In the genomic region with DNA sequence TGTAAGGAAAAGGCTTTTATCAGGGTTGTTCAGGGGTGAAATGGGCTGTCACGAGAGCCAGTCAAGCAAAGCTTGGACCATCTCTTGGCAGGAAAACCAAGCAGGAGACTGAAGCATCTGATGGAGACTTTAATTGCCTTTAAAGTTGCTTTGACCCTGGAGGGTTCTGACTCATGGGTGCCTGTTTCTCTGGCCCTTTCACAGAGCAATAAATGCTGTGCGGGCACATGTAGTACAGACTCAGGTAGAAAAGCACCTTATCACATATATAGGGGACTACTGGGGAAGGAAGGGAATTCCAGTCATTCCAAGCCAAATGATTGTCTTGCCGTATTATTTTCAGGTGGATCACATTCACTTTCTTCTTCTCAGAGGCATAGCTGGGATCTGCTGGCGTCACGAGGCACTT, we compare ENCODE assay signal across 1 cellular context.
TF ChIP-seq lines count a peak whose summit lies in the region.

No MANE protein-coding gene starts in this region.

TF ChIP-seq in GM23338, 12 proteins besides CTCF, POLR2A, EP300 and RAD21 (continued from another document):
- TF ChIP-seq, protein P1, sequence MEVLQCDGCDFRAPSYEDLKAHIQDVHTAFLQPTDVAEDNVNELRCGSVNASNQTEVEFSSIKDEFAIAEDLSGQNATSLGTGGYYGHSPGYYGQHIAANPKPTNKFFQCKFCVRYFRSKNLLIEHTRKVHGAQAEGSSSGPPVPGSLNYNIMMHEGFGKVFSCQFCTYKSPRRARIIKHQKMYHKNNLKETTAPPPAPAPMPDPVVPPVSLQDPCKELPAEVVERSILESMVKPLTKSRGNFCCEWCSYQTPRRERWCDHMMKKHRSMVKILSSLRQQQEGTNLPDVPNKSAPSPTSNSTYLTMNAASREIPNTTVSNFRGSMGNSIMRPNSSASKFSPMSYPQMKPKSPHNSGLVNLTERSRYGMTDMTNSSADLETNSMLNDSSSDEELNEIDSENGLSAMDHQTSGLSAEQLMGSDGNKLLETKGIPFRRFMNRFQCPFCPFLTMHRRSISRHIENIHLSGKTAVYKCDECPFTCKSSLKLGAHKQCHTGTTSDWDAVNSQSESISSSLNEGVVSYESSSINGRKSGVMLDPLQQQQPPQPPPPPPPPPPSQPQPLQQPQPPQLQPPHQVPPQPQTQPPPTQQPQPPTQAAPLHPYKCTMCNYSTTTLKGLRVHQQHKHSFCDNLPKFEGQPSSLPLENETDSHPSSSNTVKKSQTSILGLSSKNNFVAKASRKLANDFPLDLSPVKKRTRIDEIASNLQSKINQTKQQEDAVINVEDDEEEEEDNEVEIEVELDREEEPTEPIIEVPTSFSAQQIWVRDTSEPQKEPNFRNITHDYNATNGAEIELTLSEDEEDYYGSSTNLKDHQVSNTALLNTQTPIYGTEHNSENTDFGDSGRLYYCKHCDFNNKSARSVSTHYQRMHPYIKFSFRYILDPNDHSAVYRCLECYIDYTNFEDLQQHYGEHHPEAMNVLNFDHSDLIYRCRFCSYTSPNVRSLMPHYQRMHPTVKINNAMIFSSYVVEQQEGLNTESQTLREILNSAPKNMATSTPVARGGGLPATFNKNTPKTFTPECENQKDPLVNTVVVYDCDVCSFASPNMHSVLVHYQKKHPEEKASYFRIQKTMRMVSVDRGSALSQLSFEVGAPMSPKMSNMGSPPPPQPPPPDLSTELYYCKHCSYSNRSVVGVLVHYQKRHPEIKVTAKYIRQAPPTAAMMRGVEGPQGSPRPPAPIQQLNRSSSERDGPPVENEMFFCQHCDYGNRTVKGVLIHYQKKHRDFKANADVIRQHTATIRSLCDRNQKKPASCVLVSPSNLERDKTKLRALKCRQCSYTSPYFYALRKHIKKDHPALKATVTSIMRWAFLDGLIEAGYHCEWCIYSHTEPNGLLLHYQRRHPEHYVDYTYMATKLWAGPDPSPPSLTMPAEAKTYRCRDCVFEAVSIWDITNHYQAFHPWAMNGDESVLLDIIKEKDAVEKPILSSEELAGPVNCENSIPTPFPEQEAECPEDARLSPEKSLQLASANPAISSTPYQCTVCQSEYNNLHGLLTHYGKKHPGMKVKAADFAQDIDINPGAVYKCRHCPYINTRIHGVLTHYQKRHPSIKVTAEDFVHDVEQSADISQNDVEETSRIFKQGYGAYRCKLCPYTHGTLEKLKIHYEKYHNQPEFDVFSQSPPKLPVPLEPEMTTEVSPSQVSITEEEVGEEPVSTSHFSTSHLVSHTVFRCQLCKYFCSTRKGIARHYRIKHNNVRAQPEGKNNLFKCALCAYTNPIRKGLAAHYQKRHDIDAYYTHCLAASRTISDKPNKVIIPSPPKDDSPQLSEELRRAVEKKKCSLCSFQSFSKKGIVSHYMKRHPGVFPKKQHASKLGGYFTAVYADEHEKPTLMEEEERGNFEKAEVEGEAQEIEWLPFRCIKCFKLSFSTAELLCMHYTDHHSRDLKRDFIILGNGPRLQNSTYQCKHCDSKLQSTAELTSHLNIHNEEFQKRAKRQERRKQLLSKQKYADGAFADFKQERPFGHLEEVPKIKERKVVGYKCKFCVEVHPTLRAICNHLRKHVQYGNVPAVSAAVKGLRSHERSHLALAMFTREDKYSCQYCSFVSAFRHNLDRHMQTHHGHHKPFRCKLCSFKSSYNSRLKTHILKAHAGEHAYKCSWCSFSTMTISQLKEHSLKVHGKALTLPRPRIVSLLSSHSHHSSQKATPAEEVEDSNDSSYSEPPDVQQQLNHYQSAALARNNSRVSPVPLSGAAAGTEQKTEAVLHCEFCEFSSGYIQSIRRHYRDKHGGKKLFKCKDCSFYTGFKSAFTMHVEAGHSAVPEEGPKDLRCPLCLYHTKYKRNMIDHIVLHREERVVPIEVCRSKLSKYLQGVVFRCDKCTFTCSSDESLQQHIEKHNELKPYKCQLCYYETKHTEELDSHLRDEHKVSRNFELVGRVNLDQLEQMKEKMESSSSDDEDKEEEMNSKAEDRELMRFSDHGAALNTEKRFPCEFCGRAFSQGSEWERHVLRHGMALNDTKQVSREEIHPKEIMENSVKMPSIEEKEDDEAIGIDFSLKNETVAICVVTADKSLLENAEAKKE (CRISPR knock-in tag; IDR thresholded peaks at IDR 0.05), result no peak
- TF ChIP-seq JUNB (IDR thresholded peaks at IDR 0.05; ENCODE audit: unreplicated experiment) (no peak), POLR2AphosphoS5 (IDR thresholded peaks at IDR 0.05; ENCODE audit: low read depth) (no peak)
